23 cellular contexts compared by ENCODE assay signal in the genomic region with DNA sequence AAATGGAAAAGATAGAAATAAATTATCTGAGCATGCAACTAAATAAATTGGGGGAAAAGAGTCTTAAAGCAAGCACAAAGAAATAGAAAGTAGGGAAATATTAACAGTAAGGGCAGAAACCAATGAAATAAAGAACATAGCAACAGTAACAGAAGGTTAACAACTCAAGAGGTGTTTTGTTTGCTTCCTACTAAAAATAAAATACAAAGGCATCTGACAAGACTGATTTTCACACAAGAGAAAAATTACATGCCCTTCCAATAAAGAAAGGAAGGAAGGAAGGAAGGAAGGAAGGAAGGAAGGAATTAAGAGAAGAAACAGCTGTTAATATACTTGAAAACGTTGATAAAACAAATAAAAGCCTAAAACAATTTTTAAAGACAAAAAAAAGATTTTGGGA.
"Had no signal": no experiment of that assay in that cellular context is flagged by ENCODE, and none has a peak within 500 bp of the region (broad histone marks: within the 10 kb centered on the region; RNA-seq: fewer than 3 reads in every experiment).

No MANE protein-coding gene starts in this region.

- DNase-seq: colonic mucosa; cortex of kidney; effector CD8-positive, alpha-beta T cell; effector memory CD8-positive, alpha-beta T cell; endodermal cell; foreskin keratinocyte; heart left ventricle; hypothalamus; immature natural killer cell; left cardiac atrium; left lung; left ventricle myocardium superior; lower lobe of right lung; mesenchymal stem cell; mucosa of descending colon; naive B cell had no signal

- H3K36me3 ChIP-seq: colonic mucosa, esophagus muscularis mucosa, gastroesophageal sphincter, heart left ventricle, left lung, lower lobe of right lung had no signal

- H3K9me3 ChIP-seq: colonic mucosa, lower lobe of right lung had no signal

- ATAC-seq: effector memory CD8-positive, alpha-beta T cell; foreskin keratinocyte; gastroesophageal sphincter; heart left ventricle; left cardiac atrium; left lung; left ventricle myocardium superior; lower lobe of right lung; mucosa of descending colon had no signal

- H3K27ac ChIP-seq: colonic mucosa, esophagus muscularis mucosa, foreskin keratinocyte, gastroesophageal sphincter, heart left ventricle, hepatocyte, left lung, lower lobe of right lung had no signal

- H3K27me3 ChIP-seq: colonic mucosa, esophagus muscularis mucosa, foreskin keratinocyte, gastroesophageal sphincter, heart left ventricle, hepatocyte, left lung had no signal

- H3K4me3 ChIP-seq: colonic mucosa, esophagus muscularis mucosa, gastroesophageal sphincter, heart left ventricle, hepatocyte, left lung, lower lobe of right lung, mucosa of descending colon had no signal

- H3K4me1 ChIP-seq: colonic mucosa, esophagus muscularis mucosa, foreskin keratinocyte, heart left ventricle, left lung, lower lobe of right lung had no signal

- FAIRE-seq: endometrium, endothelial cell of umbilical vein, frontal cortex, keratinocyte had no signal
